Comparison of ENCODE assay signal across 8 cellular contexts in genomic region chr19:6464070-6464873, GRCh38. TPM values are rescaled to one million over a fixed set of nuclear protein-coding genes. Genes with fewer than 3 reads are reported as not detected.
DNase-seq lines count a peak whose midpoint lies in the region; ATAC-seq, FAIRE-seq and TF ChIP-seq lines count a peak whose summit lies in the region.
"Had no signal": no experiment of that assay in that cellular context is flagged by ENCODE, and none has a peak within 500 bp of the region (broad histone marks: within the 10 kb centered on the region; RNA-seq: fewer than 3 reads in every experiment).

Gene CRB3, plus strand, starts transcription at chr19:6464271. Its CDS starts 431 bp downstream, at chr19:6464702.

- CTCF ChIA-PET in activated CD4-positive, alpha-beta memory T cell treated with anti-CD3 and anti-CD28 coated beads, Interleukin-2, amount 10 ng/mL, durations not matched to agents 7 days and 5 days (lab: Charles Lee) = interaction anchor here (1.1 kb wide), 1 partner anchor 17 kb away, joined by 3 read pairs; the partner anchor contains the start of gene DENND1C

- H3K9ac ChIP-seq in kidney (ENCODE audit: low read length in 2 of 2) = peak within 1 kb of the TSS; percentile 16 to 81

- H3K27me3 Mint-ChIP-seq in activated CD4-positive, alpha-beta memory T cell treated with anti-CD3 and anti-CD28 coated beads, Interleukin-2, amount 10 ng/mL, durations not matched to agents 7 days and 5 days = no peaks in the 10 kb centered on the region

- H3K9me3 Mint-ChIP-seq in activated CD4-positive, alpha-beta memory T cell treated with anti-CD3 and anti-CD28 coated beads, Interleukin-2, amount 10 ng/mL, durations not matched to agents 7 days and 5 days = no peaks in the 10 kb centered on the region

- DNase-seq in NCI-H1436 (lab: John Stamatoyannopoulos, UW) (peak; percentile 78), kidney (peak; percentile 96), HCEC 1CT (no peak), SIG-M5 (lab: John Stamatoyannopoulos, UW) (no peak)
- peak; percentile 21 for DNase-seq in activated CD4-positive, alpha-beta memory T cell treated with anti-CD3 and anti-CD28 coated beads, Interleukin-2, amount 10 ng/mL, durations not matched to agents 7 days and 5 days
- DNase-seq in stimulated activated naive CD8-positive, alpha-beta T cell treated with anti-CD3 and anti-CD28 coated beads, Interleukin-15, Interleukin-2, amounts not matched to agents 100 U/mL and 50 U/mL, for 24 hours = peak; percentile 30

- FAIRE-seq in kidney (lab: Jason Lieb, UNC) = no peak

- no peak for ATAC-seq in stimulated activated naive CD8-positive, alpha-beta T cell treated with anti-CD3 and anti-CD28 coated beads, Interleukin-15, Interleukin-2, amounts not matched to agents 100 U/mL and 50 U/mL, for 24 hours
- ATAC-seq in GM21360 (IDR thresholded peaks at IDR 0.05; ENCODE audit: unreplicated experiment) = no peak

- H3K36me3 ChIP-seq in kidney (ENCODE audit: control insufficient read depth in 1 of 2, insufficient read depth in 2 of 2, low read length in 2 of 2) = peaks cover 5 to 8% of the 10 kb centered on the region in 2 donors

- peaks cover 0 to 7% of the 10 kb centered on the region in 2 donors for H3K4me1 ChIP-seq in kidney (ENCODE audit: control insufficient read depth in 1 of 2, insufficient read depth in 1 of 2, low read depth in 1 of 2, low read length in 2 of 2)

- POLR2A ChIA-PET in activated CD4-positive, alpha-beta memory T cell treated with anti-CD3 and anti-CD28 coated beads, Interleukin-2, amount 10 ng/mL, durations not matched to agents 7 days and 5 days (lab: Charles Lee) = interaction anchor here (1.3 kb wide), 1 partner anchor 17 kb away, joined by 5 read pairs; the partner anchor contains the start of gene DENND1C

- intact Hi-C loops in kidney (cut with DNase I) = no loop called here

- peaks cover 15% of the 10 kb centered on the region for H3K36me3 Mint-ChIP-seq in activated CD4-positive, alpha-beta memory T cell treated with anti-CD3 and anti-CD28 coated beads, Interleukin-2, amount 10 ng/mL, durations not matched to agents 7 days and 5 days (ENCODE audit: low read depth)

- peak within 1 kb of the TSS; percentile 84 to 95 for H3K27ac ChIP-seq in kidney (ENCODE audit: low read depth in 2 of 2, low read length in 2 of 2)

- H3K4me3 Mint-ChIP-seq in activated CD4-positive, alpha-beta memory T cell treated with anti-CD3 and anti-CD28 coated beads, Interleukin-2, amount 10 ng/mL, durations not matched to agents 7 days and 5 days = no peak within 1 kb of the TSS

- H3K9me3 ChIP-seq in kidney (ENCODE audit: control insufficient read depth in 1 of 2, low read length in 2 of 2) = no peaks in the 10 kb centered on the region

- TF ChIP-seq CTCF in kidney (IDR thresholded peaks at IDR 0.05; ENCODE audit: borderline replicate concordance, extremely low read depth, insufficient read depth) = no peak

- peaks cover 9% of the 10 kb centered on the region for H3K4me1 Mint-ChIP-seq in activated CD4-positive, alpha-beta memory T cell treated with anti-CD3 and anti-CD28 coated beads, Interleukin-2, amount 10 ng/mL, durations not matched to agents 7 days and 5 days

- H3K4me3 ChIP-seq in kidney (ENCODE audit: low read length in 2 of 2) = peak within 1 kb of the TSS; percentile 68 to 79

- H3K27ac Mint-ChIP-seq in activated CD4-positive, alpha-beta memory T cell treated with anti-CD3 and anti-CD28 coated beads, Interleukin-2, amount 10 ng/mL, durations not matched to agents 7 days and 5 days = no peak within 1 kb of the TSS

RNA-seq across cellular contexts. Expression of gene CRB3, which starts in this region (rescaled TPM):
- total RNA-seq in activated CD4-positive, alpha-beta memory T cell treated with anti-CD3 and anti-CD28 coated beads, Interleukin-2, amount 10 ng/mL, durations not matched to agents 7 days and 5 days = under 1 TPM; 0.63 to 0.93 TPM
- 58.2 TPM for total RNA-seq in kidney
- 51.9 TPM for polyA plus RNA-seq in kidney (ENCODE audit: insufficient read depth, low read depth, low replicate concordance)
- total RNA-seq: myocyte had no signal

Comparison
In these comparisons a context has a peak if more than half of its experiments do, and no peak if none do; other contexts are left out.
1. RNA of gene CRB3 (total RNA-seq): 58.2 TPM in kidney (single experiment); 0.63 to 0.93 TPM in activated CD4-positive, alpha-beta memory T cell treated with anti-CD3 and anti-CD28 coated beads, Interleukin-2, amount 10 ng/mL, durations not matched to agents 7 days and 5 days; every median in the first group is over 10 times any median in the second.
2. Peak in DNase-seq in activated CD4-positive, alpha-beta memory T cell treated with anti-CD3 and anti-CD28 coated beads, Interleukin-2, amount 10 ng/mL, durations not matched to agents 7 days and 5 days; RNA of the gene not detected or under 1 TPM.
3. DNase-seq: peak in NCI-H1436 (single experiment), kidney (single experiment) and stimulated activated naive CD8-positive, alpha-beta T cell treated with anti-CD3 and anti-CD28 coated beads, Interleukin-15, Interleukin-2, amounts not matched to agents 100 U/mL and 50 U/mL, for 24 hours (single experiment); none in HCEC 1CT (single experiment) and SIG-M5 (single experiment).